Comparison of ENCODE assay signal across 11 cellular contexts in the genomic region with DNA sequence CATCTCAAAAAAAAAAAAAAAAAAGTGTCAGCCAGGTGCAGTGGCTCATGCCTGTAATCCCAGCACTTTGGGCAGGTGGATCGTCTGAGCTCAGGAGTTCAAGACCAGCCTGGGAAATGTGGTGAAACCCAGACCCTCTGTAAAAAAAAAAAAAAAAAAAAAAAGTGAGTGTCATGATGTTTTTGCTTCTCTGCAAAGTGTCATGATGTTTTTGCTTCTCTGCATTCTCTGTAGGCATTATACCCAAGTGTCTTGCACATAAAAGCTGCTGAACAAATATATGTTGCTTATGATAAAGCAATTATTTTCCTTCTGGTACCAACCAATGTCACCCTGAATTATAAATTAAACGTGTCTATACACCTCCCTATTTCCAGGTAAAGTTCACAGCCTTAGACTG. TPM values are rescaled to one million over a fixed set of nuclear protein-coding genes. Genes with fewer than 3 reads are reported as not detected.
DNase-seq lines count a peak whose midpoint lies in the region; ATAC-seq, FAIRE-seq and TF ChIP-seq lines count a peak whose summit lies in the region.
"Had no signal": no experiment of that assay in that cellular context is flagged by ENCODE, and none has a peak within 500 bp of the region (broad histone marks: within the 10 kb centered on the region; RNA-seq: fewer than 3 reads in every experiment).

No MANE protein-coding gene starts in this region.

- TF ChIP-seq CTCF in GM06990 (IDR thresholded peaks at IDR 0.05; ENCODE audit: insufficient read depth, low read length, poor library complexity, severe bottlenecking) (no peak), Loucy (conservative IDR thresholded peaks at IDR 0.05; ENCODE audit: low read length) (no peak), GM12878 (IDR thresholded peaks at IDR 0.05 in 2 of 3, conservative IDR thresholded peaks at IDR 0.05 in 1 of 3; ENCODE audit: control insufficient read depth in 2 of 3, extremely low read depth in 1 of 3, insufficient read depth in 1 of 3, low read depth in 3 of 3, low read length in 3 of 3) (no peak), nephron progenitor cell (IDR thresholded peaks at IDR 0.05) (no peak)

- no peak overlapping the region for H3K27ac Mint-ChIP-seq in nephron progenitor cell

- H3K9me3 Mint-ChIP-seq in nephron progenitor cell, result peaks cover 4% of the 10 kb centered on the region

- TSS peak; percentile 63 for BruUV-seq in GM12878 (replicated peaks; lab: Mats Ljungman, UMichigan)

- H3K9me3 ChIP-seq in Loucy (ENCODE audit: insufficient read depth, low read depth, low read length) (no peaks in the 10 kb centered on the region), GM12878 (replicated peaks; ENCODE audit: control insufficient read depth, insufficient read depth, low read length) (no peaks in the 10 kb centered on the region)
- H3K9me3 ChIP-seq: ascending aorta had no signal

- H3K4me1 Mint-ChIP-seq in nephron progenitor cell, result peaks cover 32% of the 10 kb centered on the region

- POLR2A ChIA-PET in GM12878 (lab: Charles Lee), result interaction anchor here (0.6 to 1.3 kb wide), 5 partner anchors 15 to 1747 kb away, joined by 3 to 6 read pairs (median 4); a partner anchor contains a TSS

- RAD21 ChIA-PET in GM12878 (lab: Charles Lee; ENCODE audit: unreplicated experiment), result interaction anchor here (0.6 to 3.9 kb wide), 7 partner anchors 11 to 365 kb away, joined by 3 to 28 read pairs (median 3); no protein-coding TSS in a partner anchor

- DNase-seq in GM06990 (ENCODE audit: extremely low read depth, insufficient read length) (no peak), GM12878 (ENCODE audit: low read depth, low spot score) (no peak), nephron progenitor cell (no peak), NCI-H510A (lab: John Stamatoyannopoulos, UW) (no peak), KG1 (lab: John Stamatoyannopoulos, UW) (no peak)
- DNase-seq: GDM1, NCI-H524 had no signal

- H2AFZ ChIP-seq in Loucy (ENCODE audit: low read length), result no peak overlapping the region
- H2AFZ ChIP-seq in GM12878 (ENCODE audit: control insufficient read depth, low read depth, low read length), result no peak overlapping the region

- no peak overlapping the region for H3K27ac ChIP-seq in GM12878 (ENCODE audit: control insufficient read depth, insufficient read depth)
- H3K27ac ChIP-seq: ascending aorta had no signal

- H3K27me3 ChIP-seq in GM06990 (replicated peaks; ENCODE audit: control insufficient read depth, insufficient read depth, low read length) (no peaks in the 10 kb centered on the region), Loucy (ENCODE audit: insufficient read depth, low read length, poor library complexity, severe bottlenecking) (no peaks in the 10 kb centered on the region), GM12878 (replicated peaks in 1 of 2; ENCODE audit: control insufficient read depth in 2 of 2, insufficient read depth in 2 of 2, low read length in 1 of 2) (no peaks in the 10 kb centered on the region)
- H3K27me3 ChIP-seq: ascending aorta had no signal

- intact Hi-C loops in GM12878 (cut with micrococcal nuclease; ENCODE audit: unreplicated experiment), result no loop called here

- H4K20me1 ChIP-seq in Loucy (ENCODE audit: insufficient read depth, low read length, poor library complexity, severe bottlenecking) (peaks cover 52% of the 10 kb centered on the region), GM12878 (ENCODE audit: control insufficient read depth, insufficient read depth) (no peaks in the 10 kb centered on the region)

- no peaks in the 10 kb centered on the region for H3K9me2 ChIP-seq in Loucy (replicated peaks; ENCODE audit: low read depth, low read length)

- no peak for TF ChIP-seq RAD21 in GM12878 (IDR thresholded peaks at IDR 0.05; ENCODE audit: insufficient read depth, low read depth, low read length)

- no peaks in the 10 kb centered on the region; the same call in 1 of the 2 replicates for H3F3A ChIP-seq in Loucy (ENCODE audit: low read depth)

- CTCF ChIA-PET in GM12878 (lab: Yijun Ruan, JAX), result interaction anchor here (0.6 to 7.0 kb wide), 11 partner anchors 15 to 924 kb away, joined by 3 to 56 read pairs (median 3); no protein-coding TSS in a partner anchor

- peak overlapping the region; percentile 91 for H3K9ac ChIP-seq in Loucy (ENCODE audit: low read depth, low read length, poor library complexity, severe bottlenecking)
- H3K9ac ChIP-seq in GM12878 (ENCODE audit: control insufficient read depth, insufficient read depth, low read length), result no peak overlapping the region

- peak overlapping the region; percentile 98 for H3K4me3 Mint-ChIP-seq in nephron progenitor cell

- FAIRE-seq in GM12878 (lab: Jason Lieb, UNC), result peak; percentile 23

- peaks cover 65% of the 10 kb centered on the region for H3K79me2 ChIP-seq in Loucy (ENCODE audit: insufficient read depth, low read length)
- peaks cover 42% of the 10 kb centered on the region for H3K79me2 ChIP-seq in GM12878 (ENCODE audit: control insufficient read depth, insufficient read depth, low read length)

- peak overlapping the region; percentile 99 for H3K4me2 ChIP-seq in Loucy (ENCODE audit: low read depth, low read length, poor library complexity, severe bottlenecking)
- H3K4me2 ChIP-seq in GM12878 (ENCODE audit: control insufficient read depth, insufficient read depth), result peak overlapping the region; percentile 82

- 43% methylated on average over 2 of the region's 2 CpGs for WGBS in GM12878 (ENCODE audit: insufficient coverage, insufficient replicate concordance, low lambda C conversion rate, missing lambda C conversion rate)

- peaks cover 14% of the 10 kb centered on the region for H3K36me3 Mint-ChIP-seq in nephron progenitor cell (ENCODE audit: low read depth)

- TF ChIP-seq EP300 in GM12878 (IDR thresholded peaks at IDR 0.05; ENCODE audit: borderline replicate concordance in 1 of 2, control insufficient read depth in 1 of 2, low read depth in 2 of 2, low read length in 2 of 2), result no peak

- no peak for ATAC-seq in GM12878
- ATAC-seq in HG02973 (IDR thresholded peaks at IDR 0.05; ENCODE audit: unreplicated experiment), result no peak

- H3K4me1 ChIP-seq in Loucy (ENCODE audit: insufficient read depth, low read length, poor library complexity, severe bottlenecking) (peaks cover 59% of the 10 kb centered on the region), GM12878 (ENCODE audit: control insufficient read depth, insufficient read depth, low read length) (no peaks in the 10 kb centered on the region)

- no peaks in the 10 kb centered on the region for H3K27me3 Mint-ChIP-seq in nephron progenitor cell (ENCODE audit: low read depth, poor library complexity)

- no peak for TF ChIP-seq POLR2A in GM12878 (IDR thresholded peaks at IDR 0.05; ENCODE audit: low read depth, low read length)

- in situ Hi-C loops in GM12878 (cut with MboI), result no loop called here

- peak overlapping the region; percentile 99 for H3K4me3 ChIP-seq in GM06990 (replicated peaks; ENCODE audit: low read depth, low read length)
- H3K4me3 ChIP-seq in Loucy (ENCODE audit: low read length, poor library complexity, severe bottlenecking), result peak overlapping the region; percentile 91
- peak overlapping the region; percentile 82 for H3K4me3 ChIP-seq in GM12878

- SMC1A ChIA-PET in GM12878 (lab: Charles Lee; ENCODE audit: uncharacterized antibody, unreplicated experiment), result interaction anchor here (0.6 to 4.4 kb wide), 4 partner anchors 11 to 380 kb away, joined by 3 to 15 read pairs (median 4); no protein-coding TSS in a partner anchor

- no peaks in the 10 kb centered on the region; the same call in 1 of the 2 replicates for H3K36me3 ChIP-seq in GM06990 (ENCODE audit: control insufficient read depth, insufficient read depth, low read length)
- H3K36me3 ChIP-seq in Loucy (ENCODE audit: insufficient read depth, low read length), result no peaks in the 10 kb centered on the region
- H3K36me3 ChIP-seq in GM12878 (ENCODE audit: control insufficient read depth in 2 of 2, insufficient read depth in 2 of 2, low read length in 1 of 2), result no peaks in the 10 kb centered on the region
- H3K36me3 ChIP-seq: ascending aorta had no signal

TF ChIP-seq in GM12878, 131 proteins besides CTCF, POLR2A, EP300 and RAD21 (continues in another document):
- TF ChIP-seq NFYA (IDR thresholded peaks at IDR 0.05; ENCODE audit: borderline replicate concordance, low read depth, low read length), result no peak

RNA-seq across cellular contexts. Expression of a gene that starts 1.7 kb away (rescaled TPM):
- total RNA-seq in GM12878 (2013; cell fraction: nucleolus; rRNA removed), result 149 and 161 TPM in 2 replicates
- 56.2 and 61.5 TPM in 2 replicates for total RNA-seq in GM12878 (2014; rRNA removed)
- 64.1 and 67.3 TPM in 2 replicates for total RNA-seq in GM12878 (2014; rRNA removed; fragmentation: Illumina TruSeq; extraction: Trizol)
- 46.6 and 49.6 TPM in 2 replicates for total RNA-seq in GM12878 (2021)
- polyA plus RNA-seq in GM12878 (2011; ENCODE audit: low read depth), result 85.7 TPM
- polyA plus RNA-seq in GM12878 (2011; rRNA removed), result 56.3 and 58.7 TPM in 2 replicates
- 55.9 and 56.8 TPM in 2 replicates for polyA plus RNA-seq in GM12878 (2011; cell fraction: cytosol; rRNA removed)
- polyA plus RNA-seq in GM12878 (2011; cell fraction: nucleus; rRNA removed), result 122 and 132 TPM in 2 replicates
- polyA plus RNA-seq in GM12878 (2012), result 53.4 and 53.6 TPM in 2 replicates
- 45.0 and 50.0 TPM in 2 replicates for polyA plus RNA-seq in GM12878 (2014; fragmentation: Illumina TruSeq; extraction: Trizol)
- 10 to 100 TPM; 15.0 to 38.7 TPM for polyA plus RNA-seq in GM12878 (2014; fragmentation: Nextera tagmentation; extraction: Ambion mirVana)
- 53.8 and 57.9 TPM in 2 replicates for polyA plus RNA-seq in GM12878 (2014; rRNA removed)
- 10 to 100 TPM; 63.9 to 65.7 TPM for polyA plus RNA-seq in GM12878 (2016; fragmentation: Nextera tagmentation; extraction: Ambion mirVana)
- 74.4 and 78.7 TPM in 2 replicates for polyA minus RNA-seq in GM12878 (2011; rRNA and poly(A)+ RNA removed)
- polyA minus RNA-seq in GM12878 (2011; cell fraction: cytosol; rRNA and poly(A)+ RNA removed), result 14.6 and 16.7 TPM in 2 replicates
- polyA minus RNA-seq in GM12878 (2011; cell fraction: nucleus; rRNA and poly(A)+ RNA removed), result 43.3 and 76.9 TPM in 2 replicates

RNA-seq across cellular contexts. Expression of a gene that starts 58.1 kb away (rescaled TPM):
- total RNA-seq in GM12878 (2013; cell fraction: nucleolus; rRNA removed), result not detected in 2 replicates
- total RNA-seq in GM12878 (2014; rRNA removed), result not detected in 2 replicates
- 0.09 TPM in 1 of 2 replicates, not detected in the other for total RNA-seq in GM12878 (2014; rRNA removed; fragmentation: Illumina TruSeq; extraction: Trizol)
- not detected in 2 replicates for total RNA-seq in GM12878 (2021)
- not detected for polyA plus RNA-seq in GM12878 (2011; ENCODE audit: low read depth)
- polyA plus RNA-seq in GM12878 (2011; rRNA removed), result 0.33 and 0.49 TPM in 2 replicates
- 0.18 and 0.21 TPM in 2 replicates for polyA plus RNA-seq in GM12878 (2011; cell fraction: cytosol; rRNA removed)
- polyA plus RNA-seq in GM12878 (2011; cell fraction: nucleus; rRNA removed), result 0.09 and 0.16 TPM in 2 replicates
- polyA plus RNA-seq in GM12878 (2012), result not detected in 2 replicates
- 0.06 and 0.16 TPM in 2 replicates for polyA plus RNA-seq in GM12878 (2014; fragmentation: Illumina TruSeq; extraction: Trizol)
- under 1 TPM in 1 of 2 experiments, not detected in 1; 0.04 TPM for polyA plus RNA-seq in GM12878 (2014; fragmentation: Nextera tagmentation; extraction: Ambion mirVana)
- 0.11 TPM in 1 of 2 replicates, not detected in the other for polyA plus RNA-seq in GM12878 (2014; rRNA removed)
- polyA plus RNA-seq in GM12878 (2016; fragmentation: Nextera tagmentation; extraction: Ambion mirVana), result not detected
- polyA minus RNA-seq in GM12878 (2011; rRNA and poly(A)+ RNA removed), result 0.31 TPM in 1 of 2 replicates, not detected in the other
- not detected in 2 replicates for polyA minus RNA-seq in GM12878 (2011; cell fraction: cytosol; rRNA and poly(A)+ RNA removed)
- not detected in 2 replicates for polyA minus RNA-seq in GM12878 (2011; cell fraction: nucleus; rRNA and poly(A)+ RNA removed)
- total RNA-seq: ascending aorta, temporal lobe had no signal
